19 cellular contexts compared by ENCODE assay signal in genomic region chr2:138228101-138228500, GRCh38.
DNase-seq lines count a peak whose midpoint lies in the region; ATAC-seq, FAIRE-seq and TF ChIP-seq lines count a peak whose summit lies in the region.
"Had no signal": no experiment of that assay in that cellular context is flagged by ENCODE, and none has a peak within 500 bp of the region (broad histone marks: within the 10 kb centered on the region; RNA-seq: fewer than 3 reads in every experiment).

No MANE protein-coding gene starts in this region.

- H3K27ac ChIP-seq in HepG2 (ENCODE audit: extremely low read length, insufficient read depth, low read length) (no peak overlapping the region), right lobe of liver (no peak overlapping the region)
- H3K27ac ChIP-seq: 22Rv1, A549, BLaER1 had no signal

- 41% methylated on average over 2 of the region's 2 CpGs for WGBS in HepG2 (ENCODE audit: low lambda C conversion rate)
- WGBS in right lobe of liver (ENCODE audit: insufficient coverage, low coverage, low lambda C conversion rate, missing lambda C conversion rate) = 52% methylated on average over 2 of the region's 2 CpGs

- no peak for TF ChIP-seq EP300 in HepG2 (IDR thresholded peaks at IDR 0.05; ENCODE audit: low read depth in 2 of 2, low read length in 2 of 2)
- TF ChIP-seq EP300 in HepG2 (CRISPR knock-in tag; IDR thresholded peaks at IDR 0.05; ENCODE audit: borderline replicate concordance) = no peak

- CTCF ChIA-PET in HepG2 (lab: Yijun Ruan, JAX; ENCODE audit: low intra/inter-chr PET ratio, low total read pairs) = no interaction called here

- peaks cover 9% of the 10 kb centered on the region for H3K4me1 ChIP-seq in HepG2 (ENCODE audit: insufficient read depth, low read length)
- no peaks in the 10 kb centered on the region for H3K4me1 ChIP-seq in right lobe of liver
- H3K4me1 ChIP-seq in mucosa of descending colon (ENCODE audit: low read depth) = no peaks in the 10 kb centered on the region
- H3K4me1 ChIP-seq: BLaER1 had no signal

- BruUV-seq in HepG2 (replicated peaks; lab: Mats Ljungman, UMichigan) = no TSS peak

- in situ Hi-C loops in HepG2 (cut with HindIII; ENCODE audit: extremely low pct_ligation_motif_present, low pct_unique_long_range_greater_than_20kb) = no loop called here

- no peak for FAIRE-seq in HepG2 (lab: Jason Lieb, UNC)
- FAIRE-seq: A549, GM12892, GM18507, H1 had no signal

- DNase-seq in HepG2 (ENCODE audit: low spot score) (peak; percentile 21), right lobe of liver (no peak), endothelial cell (ENCODE audit: low spot score) (no peak), mucosa of descending colon (peak in 1 of 3 donors; percentile 30), SHP77 treated with DMSO at 0.1 percent for 48 hours (lab: John Stamatoyannopoulos, UW) (no peak)
- DNase-seq: CD4-positive, alpha-beta memory T cell; DMS153; DMS79; GDM1; H9 had no signal

- POLR2A ChIA-PET in HepG2 (lab: Yijun Ruan, JAX) = no interaction called here

- no peak overlapping the region for H2AFZ ChIP-seq in HepG2 (ENCODE audit: low read length)

- no peaks in the 10 kb centered on the region for H3K9me3 Mint-ChIP-seq in endothelial cell (ENCODE audit: unreplicated experiment)
- H3K9me3 Mint-ChIP-seq: H9 had no signal

- H4K20me1 ChIP-seq in HepG2 (ENCODE audit: insufficient read depth, low read length) = no peaks in the 10 kb centered on the region
- H4K20me1 ChIP-seq: BLaER1 had no signal

- TF ChIP-seq POLR2A in HepG2 (IDR thresholded peaks at IDR 0.05; ENCODE audit: insufficient read depth in 1 of 2, low read depth in 2 of 2, low read length in 2 of 2) (no peak), right lobe of liver (IDR thresholded peaks at IDR 0.05) (no peak)

- H3K4me2 ChIP-seq in HepG2 (ENCODE audit: low read depth, low read length) = no peak overlapping the region; the same call in 1 of the 2 replicates
- H3K4me2 ChIP-seq: A549, BLaER1 had no signal

- H3K27me3 ChIP-seq in HepG2 (ENCODE audit: control insufficient read depth in 1 of 2, insufficient read depth in 2 of 2, low read length in 2 of 2) (no peaks in the 10 kb centered on the region; a peak in 1 of 5 replicates), right lobe of liver (no peaks in the 10 kb centered on the region)
- H3K27me3 ChIP-seq: BLaER1 had no signal

- H3K27me3 Mint-ChIP-seq in endothelial cell (ENCODE audit: unreplicated experiment) = peaks cover 1% of the 10 kb centered on the region
- H3K27me3 Mint-ChIP-seq: CD4-positive, alpha-beta memory T cell had no signal

- peaks cover 4% of the 10 kb centered on the region for H3K4me1 Mint-ChIP-seq in endothelial cell (ENCODE audit: unreplicated experiment)
- H3K4me1 Mint-ChIP-seq: CD14-positive monocyte; CD4-positive, alpha-beta memory T cell had no signal

- no peaks in the 10 kb centered on the region for H3K9me3 ChIP-seq in HepG2 (ENCODE audit: low read length)
- H3K9me3 ChIP-seq in right lobe of liver = no peaks in the 10 kb centered on the region
- H3K9me3 ChIP-seq in mucosa of descending colon = no peaks in the 10 kb centered on the region
- H3K9me3 ChIP-seq: A549, BLaER1 had no signal

- intact Hi-C loops in HepG2 (cut with micrococcal nuclease; ENCODE audit: unreplicated experiment) = no loop called here
- intact Hi-C loops in right lobe of liver (cut with DNase I) = no loop called here
- intact Hi-C loops in mucosa of descending colon (cut with DNase I, micrococcal nuclease) = no loop called here

- H3K27ac Mint-ChIP-seq in endothelial cell (ENCODE audit: unreplicated experiment) = peak overlapping the region; percentile 4
- H3K27ac Mint-ChIP-seq: CD14-positive monocyte, H9 had no signal

- H3K4me3 Mint-ChIP-seq in endothelial cell (ENCODE audit: unreplicated experiment) = no peak overlapping the region
- H3K4me3 Mint-ChIP-seq: CD14-positive monocyte; CD4-positive, alpha-beta memory T cell; H9 had no signal

- H3K4me3 ChIP-seq in HepG2 (replicated peaks in 1 of 3; ENCODE audit: insufficient read depth in 1 of 3, low read depth in 2 of 3, low read length in 3 of 3) (no peak overlapping the region), right lobe of liver (no peak overlapping the region), mucosa of descending colon (no peak overlapping the region)
- H3K4me3 ChIP-seq: A549, BLaER1 had no signal

- H3K79me2 ChIP-seq in HepG2 (ENCODE audit: insufficient read depth, low read length) = no peaks in the 10 kb centered on the region

- no peak for TF ChIP-seq RAD21 in HepG2 (CRISPR knock-in tag; IDR thresholded peaks at IDR 0.05)

- TF ChIP-seq CTCF in HepG2 (CRISPR knock-in tag; IDR thresholded peaks at IDR 0.05) (no peak), right lobe of liver (IDR thresholded peaks at IDR 0.05) (no peak), endothelial cell (IDR thresholded peaks at IDR 0.05; ENCODE audit: unreplicated experiment) (no peak), mucosa of descending colon (IDR thresholded peaks at IDR 0.05) (no peak)

- H3K36me3 ChIP-seq in HepG2 (replicated peaks in 1 of 2; ENCODE audit: control insufficient read depth in 1 of 2, insufficient read depth in 2 of 2, low read length in 2 of 2) (no peaks in the 10 kb centered on the region), right lobe of liver (no peaks in the 10 kb centered on the region), mucosa of descending colon (ENCODE audit: low read depth) (no peaks in the 10 kb centered on the region)
- H3K36me3 ChIP-seq: BLaER1 had no signal

- no peak overlapping the region for H3K9ac ChIP-seq in HepG2 (ENCODE audit: insufficient read depth, low read depth, low read length)
- H3K9ac ChIP-seq: BLaER1 had no signal

- ATAC-seq in HepG2 (no peak), right lobe of liver (no peak), mucosa of descending colon (peak; percentile 68), GM18873 (IDR thresholded peaks at IDR 0.05; ENCODE audit: low FRiP score, unreplicated experiment) (no peak), HG02610 (IDR thresholded peaks at IDR 0.05; ENCODE audit: unreplicated experiment) (no peak)
- ATAC-seq: A549 had no signal

- H3K36me3 Mint-ChIP-seq in endothelial cell (ENCODE audit: low read depth, unreplicated experiment) = no peaks in the 10 kb centered on the region
- H3K36me3 Mint-ChIP-seq: CD14-positive monocyte; CD4-positive, alpha-beta memory T cell had no signal

TF ChIP-seq in HepG2, 621 proteins besides CTCF, POLR2A, EP300 and RAD21:
- TF ChIP-seq ISL2 (CRISPR knock-in tag; IDR thresholded peaks at IDR 0.05) (no peak), GABPA (IDR thresholded peaks at IDR 0.05; ENCODE audit: low read depth, low read length) (no peak), GABPA (CRISPR knock-in tag; IDR thresholded peaks at IDR 0.05; ENCODE audit: low read depth) (0 out of 2 replicates have a peak, but pooled peaks have one; percentile 16), ZFP82 (CRISPR knock-in tag; IDR thresholded peaks at IDR 0.05; ENCODE audit: borderline replicate concordance) (no peak), BORCS8-MEF2B (CRISPR knock-in tag; IDR thresholded peaks at IDR 0.05) (no peak), ZNF644 (CRISPR knock-in tag; IDR thresholded peaks at IDR 0.05; ENCODE audit: low read depth) (0 out of 2 replicates have a peak, but pooled peaks have one; percentile 11), ZC3H13 (CRISPR knock-in tag; IDR thresholded peaks at IDR 0.05) (no peak)
- TF ChIP-seq, protein P1, sequence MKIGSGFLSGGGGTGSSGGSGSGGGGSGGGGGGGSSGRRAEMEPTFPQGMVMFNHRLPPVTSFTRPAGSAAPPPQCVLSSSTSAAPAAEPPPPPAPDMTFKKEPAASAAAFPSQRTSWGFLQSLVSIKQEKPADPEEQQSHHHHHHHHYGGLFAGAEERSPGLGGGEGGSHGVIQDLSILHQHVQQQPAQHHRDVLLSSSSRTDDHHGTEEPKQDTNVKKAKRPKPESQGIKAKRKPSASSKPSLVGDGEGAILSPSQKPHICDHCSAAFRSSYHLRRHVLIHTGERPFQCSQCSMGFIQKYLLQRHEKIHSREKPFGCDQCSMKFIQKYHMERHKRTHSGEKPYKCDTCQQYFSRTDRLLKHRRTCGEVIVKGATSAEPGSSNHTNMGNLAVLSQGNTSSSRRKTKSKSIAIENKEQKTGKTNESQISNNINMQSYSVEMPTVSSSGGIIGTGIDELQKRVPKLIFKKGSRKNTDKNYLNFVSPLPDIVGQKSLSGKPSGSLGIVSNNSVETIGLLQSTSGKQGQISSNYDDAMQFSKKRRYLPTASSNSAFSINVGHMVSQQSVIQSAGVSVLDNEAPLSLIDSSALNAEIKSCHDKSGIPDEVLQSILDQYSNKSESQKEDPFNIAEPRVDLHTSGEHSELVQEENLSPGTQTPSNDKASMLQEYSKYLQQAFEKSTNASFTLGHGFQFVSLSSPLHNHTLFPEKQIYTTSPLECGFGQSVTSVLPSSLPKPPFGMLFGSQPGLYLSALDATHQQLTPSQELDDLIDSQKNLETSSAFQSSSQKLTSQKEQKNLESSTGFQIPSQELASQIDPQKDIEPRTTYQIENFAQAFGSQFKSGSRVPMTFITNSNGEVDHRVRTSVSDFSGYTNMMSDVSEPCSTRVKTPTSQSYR (CRISPR knock-in tag; IDR thresholded peaks at IDR 0.05; ENCODE audit: borderline replicate concordance) = 0 out of 2 replicates have a peak, but pooled peaks have one; percentile 23
- TF ChIP-seq, protein P2, sequence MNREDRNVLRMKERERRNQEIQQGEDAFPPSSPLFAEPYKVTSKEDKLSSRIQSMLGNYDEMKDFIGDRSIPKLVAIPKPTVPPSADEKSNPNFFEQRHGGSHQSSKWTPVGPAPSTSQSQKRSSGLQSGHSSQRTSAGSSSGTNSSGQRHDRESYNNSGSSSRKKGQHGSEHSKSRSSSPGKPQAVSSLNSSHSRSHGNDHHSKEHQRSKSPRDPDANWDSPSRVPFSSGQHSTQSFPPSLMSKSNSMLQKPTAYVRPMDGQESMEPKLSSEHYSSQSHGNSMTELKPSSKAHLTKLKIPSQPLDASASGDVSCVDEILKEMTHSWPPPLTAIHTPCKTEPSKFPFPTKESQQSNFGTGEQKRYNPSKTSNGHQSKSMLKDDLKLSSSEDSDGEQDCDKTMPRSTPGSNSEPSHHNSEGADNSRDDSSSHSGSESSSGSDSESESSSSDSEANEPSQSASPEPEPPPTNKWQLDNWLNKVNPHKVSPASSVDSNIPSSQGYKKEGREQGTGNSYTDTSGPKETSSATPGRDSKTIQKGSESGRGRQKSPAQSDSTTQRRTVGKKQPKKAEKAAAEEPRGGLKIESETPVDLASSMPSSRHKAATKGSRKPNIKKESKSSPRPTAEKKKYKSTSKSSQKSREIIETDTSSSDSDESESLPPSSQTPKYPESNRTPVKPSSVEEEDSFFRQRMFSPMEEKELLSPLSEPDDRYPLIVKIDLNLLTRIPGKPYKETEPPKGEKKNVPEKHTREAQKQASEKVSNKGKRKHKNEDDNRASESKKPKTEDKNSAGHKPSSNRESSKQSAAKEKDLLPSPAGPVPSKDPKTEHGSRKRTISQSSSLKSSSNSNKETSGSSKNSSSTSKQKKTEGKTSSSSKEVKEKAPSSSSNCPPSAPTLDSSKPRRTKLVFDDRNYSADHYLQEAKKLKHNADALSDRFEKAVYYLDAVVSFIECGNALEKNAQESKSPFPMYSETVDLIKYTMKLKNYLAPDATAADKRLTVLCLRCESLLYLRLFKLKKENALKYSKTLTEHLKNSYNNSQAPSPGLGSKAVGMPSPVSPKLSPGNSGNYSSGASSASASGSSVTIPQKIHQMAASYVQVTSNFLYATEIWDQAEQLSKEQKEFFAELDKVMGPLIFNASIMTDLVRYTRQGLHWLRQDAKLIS (CRISPR knock-in tag; IDR thresholded peaks at IDR 0.05) = no peak
TF ChIP-seq in HepG2: peak in this region for 3.
